Comparison of ENCODE assay signal across 10 cellular contexts in the genomic region with DNA sequence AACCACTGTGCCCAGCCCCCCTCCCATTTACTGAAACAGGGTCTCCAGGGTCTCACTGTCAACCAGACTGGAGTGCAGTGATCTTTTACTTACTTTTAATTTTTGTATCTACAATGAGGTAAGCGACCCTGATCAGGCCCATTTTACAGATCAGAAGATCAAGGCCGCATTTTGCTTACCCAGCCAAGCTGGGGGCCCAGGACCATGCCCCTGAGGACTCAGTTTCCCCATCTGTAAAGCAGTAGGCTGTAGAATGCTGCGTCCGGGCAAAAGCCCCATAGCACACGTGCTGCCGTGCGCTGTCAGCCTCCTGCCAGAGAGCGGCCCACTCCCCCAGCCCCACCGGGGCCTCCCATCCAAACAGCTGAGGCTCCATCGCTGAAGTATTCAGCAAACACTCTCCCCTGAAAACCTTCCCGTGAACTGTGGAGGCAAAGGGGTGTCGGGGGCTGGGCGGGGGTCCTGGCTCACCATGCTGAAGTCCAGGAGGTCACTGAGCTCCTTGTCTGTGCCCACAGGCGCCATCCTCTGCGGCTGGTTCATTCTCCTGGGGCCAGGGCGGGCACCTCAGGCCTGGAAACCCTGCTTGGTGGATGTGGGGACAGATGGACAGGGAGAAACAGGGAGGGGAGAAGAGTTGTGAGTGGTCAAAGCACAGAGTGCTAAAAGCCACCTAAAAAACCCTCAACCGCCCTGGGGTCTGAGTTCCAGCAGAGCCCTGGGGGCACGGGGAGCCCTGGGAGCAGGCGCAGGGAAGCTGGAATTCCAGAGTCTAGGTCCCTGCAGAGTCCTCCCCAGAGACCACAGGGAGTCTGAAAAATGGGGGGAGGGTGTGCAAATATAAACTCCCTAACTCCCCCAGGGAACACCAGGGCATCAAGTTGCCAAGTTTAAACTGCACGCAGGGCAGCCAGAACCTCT. TPM values are rescaled to one million over a fixed set of nuclear protein-coding genes. Genes with fewer than 3 reads are reported as not detected.
DNase-seq lines count a peak whose midpoint lies in the region; ATAC-seq and TF ChIP-seq lines count a peak whose summit lies in the region.
"Had no signal": no experiment of that assay in that cellular context is flagged by ENCODE, and none has a peak within 500 bp of the region (broad histone marks: within the 10 kb centered on the region; RNA-seq: fewer than 3 reads in every experiment).

No MANE protein-coding gene starts in this region.

- H3K27ac ChIP-seq in SU-DHL-6 (ENCODE audit: low read depth, low read length) = peak overlapping the region; percentile 95

- H3F3A ChIP-seq in SU-DHL-6 (ENCODE audit: insufficient read depth) = peaks cover 30% of the 10 kb centered on the region

- H3K36me3 Mint-ChIP-seq in activated CD4-positive, alpha-beta T cell treated with anti-CD3 and anti-CD28 coated beads, Interleukin-2, amount 10 ng/mL, durations not matched to agents 24 days and 14 days (ENCODE audit: low read depth) = peaks cover 24% of the 10 kb centered on the region
- peaks cover 61% of the 10 kb centered on the region for H3K36me3 Mint-ChIP-seq in stimulated activated effector memory CD8-positive, alpha-beta T cell treated with anti-CD3 and anti-CD28 coated beads, Interleukin-12 subunit alpha, Interleukin-12 subunit beta, amount 100 ng/mL, for 72 hours

- no peak for ATAC-seq in stimulated activated effector memory CD8-positive, alpha-beta T cell treated with anti-CD3 and anti-CD28 coated beads, Interleukin-12 subunit alpha, Interleukin-12 subunit beta, amount 100 ng/mL, for 72 hours
- no peak for ATAC-seq in HG02840 (IDR thresholded peaks at IDR 0.05; ENCODE audit: low FRiP score, unreplicated experiment)
- ATAC-seq: right lobe of liver had no signal

- H3K27ac Mint-ChIP-seq in activated CD4-positive, alpha-beta T cell treated with anti-CD3 and anti-CD28 coated beads, Interleukin-2, amount 10 ng/mL, durations not matched to agents 24 days and 14 days = peak overlapping the region; percentile 93
- H3K27ac Mint-ChIP-seq in stimulated activated effector memory CD8-positive, alpha-beta T cell treated with anti-CD3 and anti-CD28 coated beads, Interleukin-12 subunit alpha, Interleukin-12 subunit beta, amount 100 ng/mL, for 72 hours = peak overlapping the region; percentile 93

- H3K4me3 ChIP-seq in SU-DHL-6 (ENCODE audit: insufficient read depth, low read length, poor library complexity, severe bottlenecking) (peak overlapping the region; percentile 69), fibroblast of pulmonary artery (replicated peaks; ENCODE audit: low read depth, low read length) (peak overlapping the region; percentile 71)

- H3K36me3 ChIP-seq in SU-DHL-6 (ENCODE audit: low read length) = no peaks in the 10 kb centered on the region
- H3K36me3 ChIP-seq: right lobe of liver had no signal

- H3K4me1 Mint-ChIP-seq in activated CD4-positive, alpha-beta T cell treated with anti-CD3 and anti-CD28 coated beads, Interleukin-2, amount 10 ng/mL, durations not matched to agents 24 days and 14 days = peaks cover 17% of the 10 kb centered on the region
- H3K4me1 Mint-ChIP-seq in stimulated activated effector memory CD8-positive, alpha-beta T cell treated with anti-CD3 and anti-CD28 coated beads, Interleukin-12 subunit alpha, Interleukin-12 subunit beta, amount 100 ng/mL, for 72 hours = peaks cover 37% of the 10 kb centered on the region

- peak overlapping the region; percentile 94 for H3K4me3 Mint-ChIP-seq in activated CD4-positive, alpha-beta T cell treated with anti-CD3 and anti-CD28 coated beads, Interleukin-2, amount 10 ng/mL, durations not matched to agents 24 days and 14 days
- peak overlapping the region; percentile 81 for H3K4me3 Mint-ChIP-seq in stimulated activated effector memory CD8-positive, alpha-beta T cell treated with anti-CD3 and anti-CD28 coated beads, Interleukin-12 subunit alpha, Interleukin-12 subunit beta, amount 100 ng/mL, for 72 hours

- intact Hi-C loops in activated CD4-positive, alpha-beta T cell treated with anti-CD3 and anti-CD28 coated beads, Interleukin-2, amount 10 ng/mL, durations not matched to agents 24 days and 14 days (cut with micrococcal nuclease) = loop anchor here (5.0 kb wide), 2 partner anchors 58 to 162 kb away; partner anchors contain the start of genes ATP8B3 and MBD3

- no peaks in the 10 kb centered on the region for H3K9me3 ChIP-seq in SU-DHL-6 (ENCODE audit: insufficient read depth, low read length)
- H3K9me3 ChIP-seq: right lobe of liver had no signal

- no peaks in the 10 kb centered on the region for H3K9me3 Mint-ChIP-seq in activated CD4-positive, alpha-beta T cell treated with anti-CD3 and anti-CD28 coated beads, Interleukin-2, amount 10 ng/mL, durations not matched to agents 24 days and 14 days
- no peaks in the 10 kb centered on the region for H3K9me3 Mint-ChIP-seq in stimulated activated effector memory CD8-positive, alpha-beta T cell treated with anti-CD3 and anti-CD28 coated beads, Interleukin-12 subunit alpha, Interleukin-12 subunit beta, amount 100 ng/mL, for 72 hours

- no peaks in the 10 kb centered on the region for H3K27me3 Mint-ChIP-seq in activated CD4-positive, alpha-beta T cell treated with anti-CD3 and anti-CD28 coated beads, Interleukin-2, amount 10 ng/mL, durations not matched to agents 24 days and 14 days

- H4K20me1 ChIP-seq in SU-DHL-6 (ENCODE audit: low read depth, low read length) = no peaks in the 10 kb centered on the region

- DNase-seq in activated CD4-positive, alpha-beta T cell treated with anti-CD3 and anti-CD28 coated beads, Interleukin-2, amount 10 ng/mL, durations not matched to agents 24 days and 14 days = no peak
- no peak for DNase-seq in activated CD4-positive, alpha-beta T cell treated with anti-CD3 and anti-CD28 coated beads, Interleukin-2, amount 50 U/mL, for 1 hour
- DNase-seq in fibroblast of pulmonary artery (ENCODE audit: low read depth) (no peak), HUDEP-2 (lab: John Stamatoyannopoulos, UW; ENCODE audit: unreplicated experiment in 76 of 76) (no peak), DMS 273 (lab: John Stamatoyannopoulos, UW; ENCODE audit: unreplicated experiment) (no peak)
- no peak for DNase-seq in stimulated activated effector memory CD8-positive, alpha-beta T cell treated with anti-CD3 and anti-CD28 coated beads, Interleukin-12 subunit alpha, Interleukin-12 subunit beta, amount 100 ng/mL, for 72 hours (ENCODE audit: low spot score in 2 of 2)
- DNase-seq: C1 segment of cervical spinal cord had no signal

- H3K79me2 ChIP-seq in SU-DHL-6 (ENCODE audit: insufficient read depth, low read length) = peaks cover 60% of the 10 kb centered on the region

- peak overlapping the region; percentile 98 for H3K4me2 ChIP-seq in SU-DHL-6 (ENCODE audit: low read depth, low read length, poor library complexity, severe bottlenecking)

- no peaks in the 10 kb centered on the region for H3K27me3 ChIP-seq in SU-DHL-6 (ENCODE audit: low read length)
- H3K27me3 ChIP-seq: right lobe of liver had no signal

- no peak overlapping the region for H2AFZ ChIP-seq in SU-DHL-6 (ENCODE audit: low read depth, low read length, severe bottlenecking)

- no peak for TF ChIP-seq CTCF in SU-DHL-6 (IDR thresholded peaks at IDR 0.05; ENCODE audit: insufficient read depth, low read length, poor library complexity, severe bottlenecking)
- TF ChIP-seq CTCF in fibroblast of pulmonary artery (IDR thresholded peaks at IDR 0.05; ENCODE audit: low read length, missing control alignments) = no peak

- no peaks in the 10 kb centered on the region for H3K9me2 ChIP-seq in SU-DHL-6 (replicated peaks; ENCODE audit: insufficient read depth, low read length)

- peak overlapping the region; percentile 86 for H3K9ac ChIP-seq in SU-DHL-6 (ENCODE audit: low read length)

RNA-seq across cellular contexts. Expression of gene TCF3, which starts 2.4 kb away (rescaled TPM):
- total RNA-seq in activated CD4-positive, alpha-beta T cell treated with anti-CD3 and anti-CD28 coated beads, Interleukin-2, amount 10 ng/mL, durations not matched to agents 24 days and 14 days = 147 and 154 TPM in 2 replicates

RNA-seq across cellular contexts. Expression of gene UQCR11, which starts 44.7 kb away (rescaled TPM):
- 194 and 195 TPM in 2 replicates for total RNA-seq in activated CD4-positive, alpha-beta T cell treated with anti-CD3 and anti-CD28 coated beads, Interleukin-2, amount 10 ng/mL, durations not matched to agents 24 days and 14 days

RNA-seq across cellular contexts. Expression of gene MBD3, which starts 57.3 kb away (rescaled TPM):
- total RNA-seq in activated CD4-positive, alpha-beta T cell treated with anti-CD3 and anti-CD28 coated beads, Interleukin-2, amount 10 ng/mL, durations not matched to agents 24 days and 14 days = 132 and 140 TPM in 2 replicates
